29 cellular contexts compared by ENCODE assay signal in the genomic region with DNA sequence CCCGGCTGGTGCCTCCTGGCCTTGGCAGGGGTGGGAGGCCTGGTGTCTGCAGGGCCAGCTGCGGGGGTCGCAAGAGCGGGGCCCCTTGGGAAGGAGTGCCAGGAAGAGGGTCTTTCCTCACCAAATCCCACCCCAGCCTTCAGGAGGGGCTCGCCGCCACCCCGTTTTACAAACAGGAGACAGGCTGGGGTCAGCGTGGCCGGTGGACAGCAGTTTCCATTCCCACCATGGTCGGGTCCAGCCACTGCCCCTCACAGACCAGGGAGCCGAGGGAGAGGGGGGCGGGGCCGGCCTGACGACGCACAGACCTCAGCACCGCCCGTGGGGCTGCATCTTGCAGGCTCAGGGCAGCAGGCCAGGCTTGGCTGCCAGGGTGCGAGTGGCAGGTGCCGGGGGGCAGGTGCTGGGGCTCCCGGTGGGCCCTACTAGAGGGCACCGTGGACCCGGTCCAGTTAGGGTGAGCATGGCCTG. TPM values are rescaled to one million over a fixed set of nuclear protein-coding genes. Genes with fewer than 3 reads are reported as not detected.
DNase-seq lines count a peak whose midpoint lies in the region; ATAC-seq and TF ChIP-seq lines count a peak whose summit lies in the region.
"Had no signal": no experiment of that assay in that cellular context is flagged by ENCODE, and none has a peak within 500 bp of the region (broad histone marks: within the 10 kb centered on the region; RNA-seq: fewer than 3 reads in every experiment).

No MANE protein-coding gene starts in this region.

- peak overlapping the region in 8 of 11 experiments; percentile 2 to 75 (median 62); a peak in 13 of 22 replicates for H3K9ac ChIP-seq in BLaER1 treated with 17β-estradiol and CSF1 and Interleukin-3, amounts not matched to agents 10 nM and 100 nM
- H3K9ac ChIP-seq in SU-DHL-6 (ENCODE audit: low read length): peak overlapping the region; percentile 71
- H3K9ac ChIP-seq: GM23248 had no signal

- no peaks in the 10 kb centered on the region for H3K9me3 ChIP-seq in BLaER1 treated with 17β-estradiol and CSF1 and Interleukin-3, amounts not matched to agents 10 nM and 100 nM (replicated peaks in 1 of 11)
- H3K9me3 ChIP-seq in SU-DHL-6 (ENCODE audit: insufficient read depth, low read length): no peaks in the 10 kb centered on the region
- H3K9me3 ChIP-seq: esophagus squamous epithelium, left lung, ovary had no signal

- CTCF ChIA-PET in activated CD4-positive, alpha-beta memory T cell treated with anti-CD3 and anti-CD28 coated beads for 36 hours (lab: Charles Lee): no interaction called here

- peaks cover 62 to 98% (median 91%) of the 10 kb centered on the region in 11 experiments for H4K20me1 ChIP-seq in BLaER1 treated with 17β-estradiol and CSF1 and Interleukin-3, amounts not matched to agents 10 nM and 100 nM
- H4K20me1 ChIP-seq in SU-DHL-6 (ENCODE audit: low read depth, low read length): no peaks in the 10 kb centered on the region

- H3K4me1 ChIP-seq in BLaER1 treated with 17β-estradiol and CSF1 and Interleukin-3, amounts not matched to agents 10 nM and 100 nM: peaks cover 86 to 96% (median 94%) of the 10 kb centered on the region in 10 experiments

- peaks cover 7% of the 10 kb centered on the region for H3K27me3 Mint-ChIP-seq in nephron progenitor cell (ENCODE audit: low read depth, poor library complexity)
- H3K27me3 Mint-ChIP-seq in activated CD4-positive, alpha-beta memory T cell treated with anti-CD3 and anti-CD28 coated beads for 36 hours: peaks cover 18% of the 10 kb centered on the region

- H3K4me3 ChIP-seq in BLaER1 treated with 17β-estradiol and CSF1 and Interleukin-3, amounts not matched to agents 10 nM and 100 nM: peak overlapping the region in 7 of 10 experiments; percentile 11 to 51 (median 39); a peak in 9 of 20 replicates
- H3K4me3 ChIP-seq in SU-DHL-6 (ENCODE audit: insufficient read depth, low read length, poor library complexity, severe bottlenecking): peak overlapping the region; percentile 40
- H3K4me3 ChIP-seq: cardiac muscle cell, esophagus squamous epithelium, GM23248, left lung, ovary, SK-N-MC had no signal

- H3K4me3 Mint-ChIP-seq in nephron progenitor cell: no peak overlapping the region
- no peak overlapping the region for H3K4me3 Mint-ChIP-seq in activated CD4-positive, alpha-beta memory T cell treated with anti-CD3 and anti-CD28 coated beads for 36 hours
- H3K4me3 Mint-ChIP-seq: activated CD4-positive, alpha-beta T cell treated with anti-CD3 and anti-CD28 coated beads, Interleukin-2, amount 10 ng/mL, durations not matched to agents 7 days and 5 days; mesothelial cell of epicardium; natural killer cell; stimulated activated effector memory CD8-positive, alpha-beta T cell treated with anti-CD3 and anti-CD28 coated beads, Interleukin-12 subunit alpha, Interleukin-12 subunit beta, amount 100 ng/mL, for 72 hours; T-helper 2 cell treated with Interferon-gamma antibody and Interleukin-4, amounts not matched to agents 5 μg/mL and 100 μg/mL, for 36 hours had no signal

- peak overlapping the region in 6 of 11 experiments; percentile 61 to 89 (median 85); a peak in 11 of 22 replicates for H3K27ac ChIP-seq in BLaER1 treated with 17β-estradiol and CSF1 and Interleukin-3, amounts not matched to agents 10 nM and 100 nM
- peak overlapping the region; percentile 94 for H3K27ac ChIP-seq in SU-DHL-6 (ENCODE audit: low read depth, low read length)
- H3K27ac ChIP-seq: esophagus squamous epithelium, GM23248, left lung, ovary, SK-N-MC, VCaP had no signal

- peaks cover 71% of the 10 kb centered on the region for H3F3A ChIP-seq in SU-DHL-6 (ENCODE audit: insufficient read depth)

- H3K9me2 ChIP-seq in SU-DHL-6 (replicated peaks; ENCODE audit: insufficient read depth, low read length): no peaks in the 10 kb centered on the region

- peaks cover 33% of the 10 kb centered on the region for H3K4me1 Mint-ChIP-seq in nephron progenitor cell
- H3K4me1 Mint-ChIP-seq in activated CD4-positive, alpha-beta memory T cell treated with anti-CD3 and anti-CD28 coated beads for 36 hours (ENCODE audit: low read depth): peaks cover 9% of the 10 kb centered on the region
- H3K4me1 Mint-ChIP-seq: mesothelial cell of epicardium had no signal

- no peak overlapping the region for H2AFZ ChIP-seq in SU-DHL-6 (ENCODE audit: low read depth, low read length, severe bottlenecking)
- H2AFZ ChIP-seq: GM23248 had no signal

- peaks cover 0 to 16% (median 0%) of the 10 kb centered on the region in 11 experiments; a peak in 3 of 22 replicates for H3K36me3 ChIP-seq in BLaER1 treated with 17β-estradiol and CSF1 and Interleukin-3, amounts not matched to agents 10 nM and 100 nM
- no peaks in the 10 kb centered on the region for H3K36me3 ChIP-seq in SU-DHL-6 (ENCODE audit: low read length)
- H3K36me3 ChIP-seq: cardiac muscle cell, esophagus squamous epithelium, left lung, ovary had no signal

- intact Hi-C loops in activated CD4-positive, alpha-beta memory T cell treated with anti-CD3 and anti-CD28 coated beads for 36 hours (cut with micrococcal nuclease): no loop called here

- DNase-seq in GM20000 (ENCODE audit: low spot score): peak; percentile 59
- DNase-seq in nephron progenitor cell: peak; percentile 40
- DNase-seq in mucosa of gallbladder (ENCODE audit: low spot score): no peak
- no peak for DNase-seq in activated CD4-positive, alpha-beta memory T cell treated with anti-CD3 and anti-CD28 coated beads for 36 hours
- DNase-seq: activated CD4-positive, alpha-beta T cell treated with anti-CD3 and anti-CD28 coated beads, Interleukin-2, amount 10 ng/mL, durations not matched to agents 7 days and 5 days; activated CD8-positive, alpha-beta memory T cell treated with anti-CD3 and anti-CD28 coated beads, Interleukin-2, amount 50 U/mL, for 48 hours; anterior cingulate cortex; cortex of kidney; esophagus squamous epithelium; GM23248; Karpas-422; natural killer cell; NCI-H1105; NCI-H2081 treated with DMSO at 0.1 percent for 48 hours; NCI-H446; ovary; stimulated activated CD4-positive, alpha-beta T cell treated with anti-CD3 and anti-CD28 coated beads, Interleukin-2, amount 100 ng/mL, for 48 hours had no signal

- TF ChIP-seq CTCF in GM20000 (IDR thresholded peaks at IDR 0.05; ENCODE audit: extremely low read depth, missing control alignments) (no peak), SU-DHL-6 (IDR thresholded peaks at IDR 0.05; ENCODE audit: insufficient read depth, low read length, poor library complexity, severe bottlenecking) (no peak), nephron progenitor cell (IDR thresholded peaks at IDR 0.05) (no peak)

- no peaks in the 10 kb centered on the region for H3K36me3 Mint-ChIP-seq in nephron progenitor cell (ENCODE audit: low read depth)
- H3K36me3 Mint-ChIP-seq in activated CD4-positive, alpha-beta memory T cell treated with anti-CD3 and anti-CD28 coated beads for 36 hours: no peaks in the 10 kb centered on the region
- H3K36me3 Mint-ChIP-seq: activated naive CD4-positive, alpha-beta T cell treated with anti-CD3 and anti-CD28 coated beads, Interleukin-2, amount 50 U/mL, for 72 hours; mesothelial cell of epicardium; natural killer cell; stimulated activated effector memory CD8-positive, alpha-beta T cell treated with anti-CD3 and anti-CD28 coated beads, Interleukin-12 subunit alpha, Interleukin-12 subunit beta, amount 100 ng/mL, for 72 hours had no signal

- POLR2A ChIA-PET in activated CD4-positive, alpha-beta memory T cell treated with anti-CD3 and anti-CD28 coated beads for 36 hours (lab: Charles Lee): no interaction called here

- peak overlapping the region; percentile 64 to 100 (median 98) for H3K4me2 ChIP-seq in BLaER1 treated with 17β-estradiol and CSF1 and Interleukin-3, amounts not matched to agents 10 nM and 100 nM
- H3K4me2 ChIP-seq in SU-DHL-6 (ENCODE audit: low read depth, low read length, poor library complexity, severe bottlenecking): peak overlapping the region; percentile 70

- H3K27me3 ChIP-seq in BLaER1 treated with 17β-estradiol and CSF1 and Interleukin-3, amounts not matched to agents 10 nM and 100 nM: peaks cover 0 to 83% (median 0%) of the 10 kb centered on the region in 11 experiments; a peak in 9 of 22 replicates
- H3K27me3 ChIP-seq in SU-DHL-6 (ENCODE audit: low read length): no peaks in the 10 kb centered on the region
- H3K27me3 ChIP-seq: cardiac muscle cell, ovary had no signal

- ATAC-seq in GM21737 (IDR thresholded peaks at IDR 0.05; ENCODE audit: unreplicated experiment): no peak
- ATAC-seq: activated naive CD4-positive, alpha-beta T cell treated with anti-CD3 and anti-CD28 coated beads, Interleukin-2, amount 50 U/mL, for 72 hours; left lung; natural killer cell; stimulated activated effector memory CD8-positive, alpha-beta T cell treated with anti-CD3 and anti-CD28 coated beads, Interleukin-12 subunit alpha, Interleukin-12 subunit beta, amount 100 ng/mL, for 72 hours had no signal

- H3K9me3 Mint-ChIP-seq in nephron progenitor cell: no peaks in the 10 kb centered on the region
- no peaks in the 10 kb centered on the region for H3K9me3 Mint-ChIP-seq in activated CD4-positive, alpha-beta memory T cell treated with anti-CD3 and anti-CD28 coated beads for 36 hours
- H3K9me3 Mint-ChIP-seq: activated CD4-positive, alpha-beta T cell treated with anti-CD3 and anti-CD28 coated beads, Interleukin-2, amount 10 ng/mL, durations not matched to agents 7 days and 5 days; activated naive CD4-positive, alpha-beta T cell treated with anti-CD3 and anti-CD28 coated beads, Interleukin-2, amount 50 U/mL, for 72 hours; activated T-helper 2 cell treated with anti-CD3 and anti-CD28 coated beads, Interferon-gamma antibody, Interleukin-2, Interleukin-4, amounts not matched to agents 10 μg/mL and 5 μg/mL and 100 μg/mL, durations not matched to agents 14 hours and 24 hours and 36 hours; mesothelial cell of epicardium; natural killer cell; stimulated activated effector memory CD8-positive, alpha-beta T cell treated with anti-CD3 and anti-CD28 coated beads, Interleukin-12 subunit alpha, Interleukin-12 subunit beta, amount 100 ng/mL, for 72 hours; T-helper 2 cell treated with Interferon-gamma antibody and Interleukin-4, amounts not matched to agents 5 μg/mL and 100 μg/mL, for 36 hours had no signal

- H3K79me2 ChIP-seq in SU-DHL-6 (ENCODE audit: insufficient read depth, low read length): peaks cover 7% of the 10 kb centered on the region; the same call in 1 of the 2 replicates

- no peak overlapping the region for H3K27ac Mint-ChIP-seq in nephron progenitor cell
- no peak overlapping the region for H3K27ac Mint-ChIP-seq in activated CD4-positive, alpha-beta memory T cell treated with anti-CD3 and anti-CD28 coated beads for 36 hours
- H3K27ac Mint-ChIP-seq: activated CD4-positive, alpha-beta T cell treated with anti-CD3 and anti-CD28 coated beads, Interleukin-2, amount 10 ng/mL, durations not matched to agents 7 days and 5 days; activated naive CD4-positive, alpha-beta T cell treated with anti-CD3 and anti-CD28 coated beads, Interleukin-2, amount 50 U/mL, for 72 hours; activated T-helper 2 cell treated with anti-CD3 and anti-CD28 coated beads, Interferon-gamma antibody, Interleukin-2, Interleukin-4, amounts not matched to agents 10 μg/mL and 5 μg/mL and 100 μg/mL, durations not matched to agents 14 hours and 24 hours and 36 hours; mesothelial cell of epicardium; natural killer cell; stimulated activated effector memory CD8-positive, alpha-beta T cell treated with anti-CD3 and anti-CD28 coated beads, Interleukin-12 subunit alpha, Interleukin-12 subunit beta, amount 100 ng/mL, for 72 hours; T-helper 2 cell treated with Interferon-gamma antibody and Interleukin-4, amounts not matched to agents 5 μg/mL and 100 μg/mL, for 36 hours had no signal

RNA-seq across cellular contexts. Expression of a gene that starts 7.6 kb away (rescaled TPM):
- total RNA-seq in mucosa of gallbladder: 5.2 TPM
- total RNA-seq in activated CD4-positive, alpha-beta memory T cell treated with anti-CD3 and anti-CD28 coated beads for 36 hours: under 1 TPM in 1 of 2 experiments, not detected in 1; 0.12 TPM
- total RNA-seq: activated CD4-positive, alpha-beta T cell treated with anti-CD3 and anti-CD28 coated beads, Interleukin-2, amount 10 ng/mL, durations not matched to agents 7 days and 5 days; GM23248 had no signal

Comparison
In these comparisons a context has a peak if more than half of its experiments do, and no peak if none do; other contexts are left out.
1. DNase-seq: peak in GM20000 (single experiment) and nephron progenitor cell (single experiment); none in mucosa of gallbladder (single experiment) and activated CD4-positive, alpha-beta memory T cell treated with anti-CD3 and anti-CD28 coated beads for 36 hours (single experiment).